Comparison of ENCODE assay signal across 6 cellular contexts in the genomic region with DNA sequence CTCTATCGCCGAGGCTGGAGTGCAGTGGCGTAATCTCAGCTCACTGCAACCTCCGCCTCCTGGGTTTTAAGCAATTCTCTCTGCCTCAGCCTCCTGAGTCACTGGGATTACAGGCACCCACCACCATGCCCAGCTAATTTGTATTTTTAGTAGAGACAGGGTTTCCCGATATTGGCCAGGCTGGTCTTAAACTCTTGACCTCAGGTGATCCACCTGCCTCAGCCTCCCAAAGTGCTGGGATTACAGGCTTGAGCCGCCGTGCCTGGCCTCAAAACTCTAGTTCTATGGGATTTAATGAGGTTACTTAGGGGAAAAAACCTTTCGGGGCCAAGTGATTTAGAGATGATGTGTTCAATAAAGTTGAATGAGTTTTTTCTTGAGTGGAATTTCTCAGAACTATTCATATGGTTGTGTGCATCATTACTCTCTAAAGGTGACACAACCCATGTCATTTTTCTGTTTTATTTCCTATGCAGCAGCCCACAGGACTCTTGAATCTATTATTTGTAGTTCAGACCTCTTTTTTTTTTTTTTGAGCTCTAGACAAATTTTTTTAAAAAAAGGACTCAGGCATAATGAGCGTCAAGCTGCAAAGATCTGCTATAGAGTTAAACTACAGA. TPM values are rescaled to one million over a fixed set of nuclear protein-coding genes. Genes with fewer than 3 reads are reported as not detected.
"Had no signal": no experiment of that assay in that cellular context is flagged by ENCODE, and none has a peak within 500 bp of the region (broad histone marks: within the 10 kb centered on the region; RNA-seq: fewer than 3 reads in every experiment).

No MANE protein-coding gene starts in this region.

RNA-seq across cellular contexts. Expression of gene EGF, which starts 36.5 kb away (rescaled TPM):
- total RNA-seq: activated CD4-positive, alpha-beta T cell treated with anti-CD3 and anti-CD28 coated beads, Interleukin-2, amount 10 ng/mL, durations not matched to agents 24 days and 14 days; activated CD8-positive, alpha-beta memory T cell treated with anti-CD3 and anti-CD28 coated beads, Interleukin-2, amount 10 ng/mL, durations not matched to agents 7 days and 5 days; activated naive CD4-positive, alpha-beta T cell treated with anti-CD3 and anti-CD28 coated beads for 36 hours; activated naive CD8-positive, alpha-beta T cell treated with anti-CD3 and anti-CD28 coated beads, Interleukin-2, amount 10 ng/mL, durations not matched to agents 7 days and 5 days; T-helper 1 cell treated with Interleukin-12 subunit alpha and Interleukin-12 subunit beta and Interleukin-4 antibody, amounts not matched to agents 30 ng/mL and 1 ng/mL, for 36 hours; T-helper 2 cell treated with Interferon-gamma antibody and Interleukin-4, amounts not matched to agents 100 ng/mL and 5 ng/mL, for 36 hours had no signal
